ENCODE assay signal across 9 cellular contexts in the genomic region with DNA sequence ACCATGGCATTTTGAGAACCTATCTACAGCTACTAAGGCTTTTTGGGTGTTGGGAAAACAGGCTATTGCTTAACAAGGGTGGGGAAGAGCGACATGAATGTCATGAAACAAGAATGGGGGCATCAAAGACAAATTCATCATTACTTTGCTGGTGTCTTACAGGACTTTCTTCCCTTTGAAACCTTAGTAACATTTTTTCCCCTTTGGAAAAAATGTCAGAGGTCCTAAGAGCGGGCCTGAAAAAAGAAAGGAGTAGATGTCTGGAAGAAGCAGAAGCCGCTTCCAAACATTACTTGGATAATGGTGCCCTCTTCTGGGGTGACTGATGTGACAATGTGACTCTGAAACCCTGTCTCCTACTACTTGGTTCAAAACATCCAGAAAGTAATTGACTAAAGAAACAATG. TPM values are rescaled to one million over a fixed set of nuclear protein-coding genes. Genes with fewer than 3 reads are reported as not detected.
DNase-seq lines count a peak whose midpoint lies in the region; ATAC-seq and TF ChIP-seq lines count a peak whose summit lies in the region.
"Had no signal": no experiment of that assay in that cellular context is flagged by ENCODE, and none has a peak within 500 bp of the region (broad histone marks: within the 10 kb centered on the region; RNA-seq: fewer than 3 reads in every experiment).

No MANE protein-coding gene starts in this region.

- TF ChIP-seq CTCF in Caco-2 (IDR thresholded peaks at IDR 0.05; ENCODE audit: insufficient read depth in 1 of 2, low read depth in 1 of 2, low read length in 1 of 2, severe bottlenecking in 1 of 2, unreplicated experiment in 1 of 2) (peak; percentile 84 to 87), HL-60 (IDR thresholded peaks at IDR 0.05; ENCODE audit: insufficient read depth, low read length) (peak; percentile 21)

- no peaks in the 10 kb centered on the region for H3K9me3 Mint-ChIP-seq in Caco-2 (ENCODE audit: unreplicated experiment)

- H3K4me1 ChIP-seq in Caco-2, result peaks cover 7% of the 10 kb centered on the region
- H3K4me1 ChIP-seq in aorta (ENCODE audit: control insufficient read depth in 1 of 2, insufficient read depth in 2 of 2, low read length in 2 of 2), result no peaks in the 10 kb centered on the region

- H3K27me3 Mint-ChIP-seq in Caco-2 (ENCODE audit: insufficient read depth, unreplicated experiment), result no peaks in the 10 kb centered on the region

- no peak for ATAC-seq in aorta (ENCODE audit: low FRiP score)

- peaks cover 14% of the 10 kb centered on the region for H3K36me3 Mint-ChIP-seq in Caco-2 (ENCODE audit: insufficient read depth, unreplicated experiment)

- H3K36me3 ChIP-seq in Caco-2 (ENCODE audit: control insufficient read depth, insufficient read depth, low read length) (no peaks in the 10 kb centered on the region), aorta (ENCODE audit: control insufficient read depth in 1 of 2, insufficient read depth in 2 of 2, low read length in 1 of 2) (no peaks in the 10 kb centered on the region)

- no peak overlapping the region for H3K4me3 ChIP-seq in Caco-2 (ENCODE audit: low read depth, low read length)
- no peak overlapping the region for H3K4me3 ChIP-seq in HL-60 (replicated peaks; ENCODE audit: insufficient read depth, low read length)
- H3K4me3 ChIP-seq in aorta (ENCODE audit: low read length in 2 of 2), result no peak overlapping the region
- H3K4me3 ChIP-seq: skin epidermis had no signal

- 31 to 32% methylated on average over 3 of the region's 3 CpGs for WGBS in aorta, 2 donors

- H3K4me3 Mint-ChIP-seq in Caco-2 (ENCODE audit: unreplicated experiment), result no peak overlapping the region

- intact Hi-C loops in Caco-2 (cut with micrococcal nuclease; ENCODE audit: unreplicated experiment), result loop anchor here (1.0 to 5.0 kb wide), 5 partner anchors 70 to 425 kb away; partner anchors contain the start of genes DNA2 and STOX1
- intact Hi-C loops in head of caudate nucleus (cut with DNase I), result no loop called here
- intact Hi-C loops in aorta (cut with DNase I), result loop anchor here in 1 of 2 donors (5.0 kb wide), 1 partner anchor 105 kb away; no protein-coding TSS in a partner anchor

- H3K9me3 ChIP-seq in Caco-2, result no peaks in the 10 kb centered on the region
- H3K9me3 ChIP-seq in aorta (ENCODE audit: control insufficient read depth, low read length), result no peaks in the 10 kb centered on the region

- no TSS peak for BruUV-seq in Caco-2 (replicated peaks; lab: Mats Ljungman, UMichigan)

- POLR2A ChIA-PET in Caco-2 (lab: Charles Lee), result no interaction called here

- no peaks in the 10 kb centered on the region for H3K27me3 ChIP-seq in Caco-2 (replicated peaks; ENCODE audit: control insufficient read depth, insufficient read depth, low read length)
- H3K27me3 ChIP-seq in HL-60 (ENCODE audit: insufficient read depth, poor library complexity, severe bottlenecking), result no peaks in the 10 kb centered on the region
- H3K27me3 ChIP-seq in aorta (ENCODE audit: control insufficient read depth in 1 of 2, insufficient read depth in 2 of 2, low read length in 1 of 2), result no peaks in the 10 kb centered on the region

- peaks cover 27% of the 10 kb centered on the region for H3K4me1 Mint-ChIP-seq in Caco-2 (ENCODE audit: low read depth, unreplicated experiment)

- H3K27ac ChIP-seq in HL-60 (replicated peaks), result no peak overlapping the region
- H3K27ac ChIP-seq in aorta (ENCODE audit: low read depth in 1 of 2, low read length in 2 of 2), result no peak overlapping the region
- H3K27ac ChIP-seq: skin epidermis had no signal

- H3K27ac Mint-ChIP-seq in Caco-2 (ENCODE audit: unreplicated experiment), result peak overlapping the region; percentile 26

- peak; percentile 83 to 90 for DNase-seq in Caco-2
- DNase-seq in HL-60 (ENCODE audit: low read depth in 1 of 2, low spot score in 1 of 2), result peak in 1 of 2 experiments; percentile 69
- peak; percentile 55 for DNase-seq in NCI-H748 treated with DMSO at 0.1 percent for 48 hours (lab: John Stamatoyannopoulos, UW)
- peak; percentile 14 for DNase-seq in activated naive CD4-positive, alpha-beta T cell treated with anti-CD3 and anti-CD28 coated beads, Interleukin-2, amount 50 U/mL, for 16 hours
- peak in 37 of 42 donors; percentile 10 to 86 (median 68) for DNase-seq in head of caudate nucleus
- peak; percentile 54 for DNase-seq in smooth muscle cell of the brain vasculature (ENCODE audit: low read depth, low spot score)
- no peak for DNase-seq in aorta
- DNase-seq in NCI-H774 (lab: John Stamatoyannopoulos, UW), result no peak

- CTCF ChIA-PET in Caco-2 (lab: Charles Lee), result interaction anchor here (0.5 to 1.4 kb wide), 5 partner anchors 19 to 136 kb away, joined by 3 to 5 read pairs (median 3); no protein-coding TSS in a partner anchor

RNA-seq across cellular contexts. Expression of gene DDX50, which starts 3.8 kb away (rescaled TPM):
- total RNA-seq in Caco-2 (2022) (76.7 and 81.4 TPM in 2 replicates), aorta (10 to 100 TPM; 32.0 to 36.5 TPM)
- polyA plus RNA-seq in aorta, result 10 to 100 TPM; 34.0 to 39.8 TPM

RNA-seq across cellular contexts. Expression of gene DDX21, which starts 58.6 kb away (rescaled TPM):
- total RNA-seq in Caco-2 (2022) (239 and 243 TPM in 2 replicates), aorta (10 to 100 TPM; 34.9 to 52.4 TPM)
- 10 to 100 TPM; 13.7 to 22.0 TPM for polyA plus RNA-seq in aorta

Comparison
In these comparisons a context has a peak if more than half of its experiments do, and no peak if none do; other contexts are left out.
1. DNase-seq: peak in Caco-2 (2 of 2), NCI-H748 treated with DMSO at 0.1 percent for 48 hours (single experiment), activated naive CD4-positive, alpha-beta T cell treated with anti-CD3 and anti-CD28 coated beads, Interleukin-2, amount 50 U/mL, for 16 hours (single experiment), head of caudate nucleus (37 of 42) and smooth muscle cell of the brain vasculature (single experiment); none in aorta (0 of 2) and NCI-H774 (single experiment).